In the genomic region with DNA sequence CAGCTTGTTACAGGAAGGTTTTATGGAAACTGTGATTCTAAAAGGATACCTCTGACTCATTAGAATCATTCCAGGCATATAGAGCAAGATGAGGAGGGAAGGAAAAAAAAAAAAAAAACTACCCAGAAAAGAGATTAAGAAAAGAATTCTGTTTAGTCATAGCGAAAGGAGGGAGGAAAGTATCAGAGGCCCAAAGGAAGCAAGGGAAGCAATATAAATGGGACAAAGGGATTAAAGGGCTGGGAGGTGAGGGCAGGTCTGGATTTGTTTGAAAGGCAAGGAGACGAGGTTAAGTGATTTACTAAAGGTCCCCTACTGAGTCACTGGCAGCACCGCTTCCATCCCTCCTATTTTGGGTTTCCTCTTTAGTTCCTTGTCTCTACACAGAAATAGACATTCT, we compare ENCODE assay signal across 17 cellular contexts.
DNase-seq lines count a peak whose midpoint lies in the region; ATAC-seq, FAIRE-seq and TF ChIP-seq lines count a peak whose summit lies in the region.
"Had no signal": no experiment of that assay in that cellular context is flagged by ENCODE, and none has a peak within 500 bp of the region (broad histone marks: within the 10 kb centered on the region; RNA-seq: fewer than 3 reads in every experiment).

No MANE protein-coding gene starts in this region.

- H2AFZ ChIP-seq in astrocyte (ENCODE audit: low read depth, low read length): peak overlapping the region; percentile 56

- H3K36me3 Mint-ChIP-seq in astrocyte (ENCODE audit: low read depth, unreplicated experiment): no peaks in the 10 kb centered on the region
- no peaks in the 10 kb centered on the region for H3K36me3 Mint-ChIP-seq in CD8-positive, alpha-beta memory T cell
- H3K36me3 Mint-ChIP-seq: CD4-positive, CD25-positive, alpha-beta regulatory T cell had no signal

- no peak overlapping the region for H3K4me3 Mint-ChIP-seq in astrocyte (ENCODE audit: unreplicated experiment)
- no peak overlapping the region for H3K4me3 Mint-ChIP-seq in CD8-positive, alpha-beta memory T cell
- H3K4me3 Mint-ChIP-seq: CD4-positive, CD25-positive, alpha-beta regulatory T cell; effector memory CD8-positive, alpha-beta T cell had no signal

- 36 to 66% (median 64%) methylated on average over 3 of the region's 3 CpGs for WGBS in spleen, 5 donors

- no peak overlapping the region for H3K27ac Mint-ChIP-seq in astrocyte (ENCODE audit: unreplicated experiment)
- H3K27ac Mint-ChIP-seq in CD8-positive, alpha-beta memory T cell: no peak overlapping the region
- H3K27ac Mint-ChIP-seq: CD4-positive, CD25-positive, alpha-beta regulatory T cell; effector memory CD8-positive, alpha-beta T cell had no signal

- no peak overlapping the region for H3K4me3 ChIP-seq in astrocyte (ENCODE audit: insufficient read depth, low read depth, low read length)
- no peak overlapping the region for H3K4me3 ChIP-seq in spleen
- no peak overlapping the region for H3K4me3 ChIP-seq in CD8-positive, alpha-beta memory T cell (ENCODE audit: low read length)

- CTCF ChIA-PET in CD8-positive, alpha-beta memory T cell (lab: Charles Lee): no interaction called here

- H3K4me2 ChIP-seq in astrocyte (ENCODE audit: low read length): peak overlapping the region; percentile 60

- H3K4me1 Mint-ChIP-seq in astrocyte (ENCODE audit: low read depth, unreplicated experiment): peaks cover 5% of the 10 kb centered on the region
- no peaks in the 10 kb centered on the region for H3K4me1 Mint-ChIP-seq in CD8-positive, alpha-beta memory T cell
- H3K4me1 Mint-ChIP-seq: CD4-positive, CD25-positive, alpha-beta regulatory T cell had no signal

- no peak for TF ChIP-seq POLR2A in spleen (IDR thresholded peaks at IDR 0.05)

- H3K27me3 Mint-ChIP-seq in astrocyte (ENCODE audit: low read depth, unreplicated experiment): no peaks in the 10 kb centered on the region
- peaks cover 0 to 2% of the 10 kb centered on the region in 2 donors for H3K27me3 Mint-ChIP-seq in CD8-positive, alpha-beta memory T cell
- H3K27me3 Mint-ChIP-seq: CD4-positive, CD25-positive, alpha-beta regulatory T cell; effector memory CD8-positive, alpha-beta T cell had no signal

- peak overlapping the region; percentile 37 for H3K9ac ChIP-seq in astrocyte (ENCODE audit: low read length)

- H3K27me3 ChIP-seq in astrocyte (ENCODE audit: insufficient read depth, low read length) (no peaks in the 10 kb centered on the region), spleen (replicated peaks in 1 of 7) (peaks cover 0 to 2% (median 0%) of the 10 kb centered on the region in 7 donors)
- H3K27me3 ChIP-seq in CD8-positive, alpha-beta memory T cell (ENCODE audit: insufficient read depth, low read length, poor library complexity, severe bottlenecking): no peaks in the 10 kb centered on the region
- H3K27me3 ChIP-seq: brain microvascular endothelial cell had no signal

- POLR2A ChIA-PET in CD8-positive, alpha-beta memory T cell (lab: Charles Lee): no interaction called here

- TF ChIP-seq CTCF in astrocyte (IDR thresholded peaks at IDR 0.05; ENCODE audit: insufficient read depth, low read depth, low read length) (no peak), spleen (IDR thresholded peaks at IDR 0.05 in 8 of 11, conservative IDR thresholded peaks at IDR 0.05 in 3 of 11) (no peak)

- peak overlapping the region; percentile 25 for H3K27ac ChIP-seq in astrocyte (ENCODE audit: low read depth, low read length)
- no peak overlapping the region for H3K27ac ChIP-seq in spleen
- no peak overlapping the region for H3K27ac ChIP-seq in CD8-positive, alpha-beta memory T cell (ENCODE audit: low read depth, low read length)
- H3K27ac ChIP-seq: brain microvascular endothelial cell had no signal

- no peak for FAIRE-seq in astrocyte (lab: Jason Lieb, UNC)
- FAIRE-seq: GM12892 had no signal

- H4K20me1 ChIP-seq in astrocyte (ENCODE audit: insufficient read depth, low read length): no peaks in the 10 kb centered on the region

- peak in 2 of 3 experiments; percentile 16 to 54 for DNase-seq in NCI-H1417 (lab: John Stamatoyannopoulos, UW)
- DNase-seq in NCI-H1417 treated with DMSO at 0.1 percent for 48 hours (lab: John Stamatoyannopoulos, UW): no peak
- peak; percentile 10 for DNase-seq in astrocyte (ENCODE audit: low read depth)
- peak; percentile 38 for DNase-seq in iPS DF 19.7 (ENCODE audit: low read depth, low spot score)
- DNase-seq in middle frontal gyrus (ENCODE audit: extremely low spot score, low spot score): no peak
- no peak for DNase-seq in spleen
- DNase-seq in CD8-positive, alpha-beta memory T cell: no peak
- DNase-seq: 8988T; activated CD8-positive, alpha-beta memory T cell treated with anti-CD3 and anti-CD28 coated beads for 24 hours; activated effector memory CD4-positive, alpha-beta T cell treated with Interleukin-2 at 50 U/mL for 16 hours; brain microvascular endothelial cell; CD4-positive, CD25-positive, alpha-beta regulatory T cell; effector memory CD8-positive, alpha-beta T cell; retina; stimulated activated CD4-positive, alpha-beta T cell treated with anti-CD3 and anti-CD28 coated beads, Interleukin-1b, Interleukin-23, amount 100 ng/mL, for 48 hours had no signal

- intact Hi-C loops in spleen (cut with DNase I; ENCODE audit: low total_unique reads): no loop called here

- H3K79me2 ChIP-seq in astrocyte (ENCODE audit: insufficient read depth, low read length): no peaks in the 10 kb centered on the region

- no peaks in the 10 kb centered on the region for H3K9me3 Mint-ChIP-seq in astrocyte (ENCODE audit: unreplicated experiment)
- H3K9me3 Mint-ChIP-seq in CD8-positive, alpha-beta memory T cell: peaks cover 0 to 17% (median 8%) of the 10 kb centered on the region in 5 donors

- no peak for ATAC-seq in GM19035 (IDR thresholded peaks at IDR 0.05; ENCODE audit: unreplicated experiment)
- ATAC-seq: effector memory CD8-positive, alpha-beta T cell had no signal

- H3K9me3 ChIP-seq in astrocyte (ENCODE audit: insufficient read depth, low read depth, low read length) (no peaks in the 10 kb centered on the region), spleen (no peaks in the 10 kb centered on the region)
- no peaks in the 10 kb centered on the region for H3K9me3 ChIP-seq in CD8-positive, alpha-beta memory T cell (ENCODE audit: low read length)

- H3K4me1 ChIP-seq in astrocyte (ENCODE audit: insufficient read depth, low read length): no peaks in the 10 kb centered on the region
- H3K4me1 ChIP-seq in spleen: no peaks in the 10 kb centered on the region
- H3K4me1 ChIP-seq in CD8-positive, alpha-beta memory T cell (ENCODE audit: insufficient read depth, low read length): no peaks in the 10 kb centered on the region

- H3K36me3 ChIP-seq in astrocyte (ENCODE audit: insufficient read depth, low read length): no peaks in the 10 kb centered on the region
- no peaks in the 10 kb centered on the region for H3K36me3 ChIP-seq in spleen
- no peaks in the 10 kb centered on the region for H3K36me3 ChIP-seq in CD8-positive, alpha-beta memory T cell (ENCODE audit: insufficient read depth, low read length)
- H3K36me3 ChIP-seq: brain microvascular endothelial cell had no signal

Comparison
In these comparisons a context has a peak if more than half of its experiments do, and no peak if none do; other contexts are left out.
1. DNase-seq: peak in NCI-H1417 (2 of 3), astrocyte (single experiment) and iPS DF 19.7 (single experiment); none in NCI-H1417 treated with DMSO at 0.1 percent for 48 hours (single experiment), middle frontal gyrus (single experiment), spleen (single experiment) and CD8-positive, alpha-beta memory T cell (0 of 5).